In genomic region chr5:38463634-38464521, GRCh38 we compare ENCODE assay signal across 1 cellular context.
TF ChIP-seq lines count a peak whose summit lies in the region.

No MANE protein-coding gene starts in this region.

TF ChIP-seq in WTC11, 78 proteins besides CTCF, POLR2A, EP300 and RAD21 (continued from another document):
- no peak for TF ChIP-seq ARID4B (CRISPR knock-in tag; IDR thresholded peaks at IDR 0.05; ENCODE audit: borderline replicate concordance)
- no peak for TF ChIP-seq ZNF317 (CRISPR knock-in tag; IDR thresholded peaks at IDR 0.05; ENCODE audit: borderline replicate concordance, low read depth)
- no peak for TF ChIP-seq ZNF425 (CRISPR knock-in tag; conservative IDR thresholded peaks at IDR 0.05)
TF ChIP-seq in WTC11: peak in this region for 0.
